In the genomic region with DNA sequence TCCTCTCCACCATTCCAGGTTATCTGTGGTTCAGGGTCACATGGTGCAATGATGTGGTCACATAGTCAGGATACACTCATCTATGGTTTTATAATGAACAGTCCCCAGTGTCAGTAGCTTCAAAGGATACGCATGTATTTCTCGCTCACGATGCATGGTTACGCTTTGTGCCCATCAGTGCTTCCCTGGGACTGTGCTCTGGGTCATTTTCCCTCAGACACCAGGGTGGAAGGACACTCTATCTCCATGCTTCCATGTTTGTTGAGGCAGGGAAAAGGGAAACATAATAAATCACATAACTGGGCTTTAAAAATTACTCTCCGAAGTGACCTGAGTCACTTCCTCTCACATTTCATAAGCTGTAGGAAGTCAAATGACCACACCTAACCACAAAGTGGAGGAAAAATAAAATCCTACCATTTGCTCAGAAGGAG, we compare ENCODE assay signal across 21 cellular contexts.
A peak's percentile ranks its signal among the peaks of the same experiment; 100 is the strongest.
DNase-seq lines count a peak whose midpoint lies in the region; FAIRE-seq and TF ChIP-seq lines count a peak whose summit lies in the region.
"Had no signal": no experiment of that assay in that cellular context is flagged by ENCODE, and none has a peak within 500 bp of the region (broad histone marks: within the 10 kb centered on the region; RNA-seq: fewer than 3 reads in every experiment).

No MANE protein-coding gene starts in this region.

- POLR2A ChIA-PET in PC-9 (lab: Charles Lee; ENCODE audit: unreplicated experiment) = no interaction called here

- H2AFZ ChIP-seq in GM23248 (no peak overlapping the region), PC-9 (peak overlapping the region; percentile 45; the same call in 1 of the 2 replicates), osteoblast (ENCODE audit: low read length) (peak overlapping the region; percentile 4)

- H3K4me1 ChIP-seq in GM23248 (ENCODE audit: insufficient read depth) (peaks cover 6% of the 10 kb centered on the region; the same call in 1 of the 2 replicates), PC-9 (replicated peaks; ENCODE audit: insufficient read depth) (no peaks in the 10 kb centered on the region; the same call in 1 of the 2 replicates), osteoblast (ENCODE audit: insufficient read depth, low read length) (peaks cover 6% of the 10 kb centered on the region)
- H3K4me1 ChIP-seq: left ventricle myocardium inferior, right atrium auricular region, vagina had no signal

- no peaks in the 10 kb centered on the region for H3F3A ChIP-seq in GM23248 (ENCODE audit: insufficient read depth)
- H3F3A ChIP-seq in PC-9 (ENCODE audit: insufficient read depth, low read depth) = no peaks in the 10 kb centered on the region

- H3K27me3 ChIP-seq in GM23248 (replicated peaks; ENCODE audit: insufficient read depth) (no peaks in the 10 kb centered on the region), PC-9 (ENCODE audit: insufficient read depth, low read depth) (no peaks in the 10 kb centered on the region), osteoblast (ENCODE audit: insufficient read depth, low read length) (no peaks in the 10 kb centered on the region)
- H3K27me3 ChIP-seq: heart left ventricle, right atrium auricular region, vagina had no signal

- in situ Hi-C loops in GM23248 (cut with MboI) = no loop called here

- no peak for FAIRE-seq in D721Med (lab: Jason Lieb, UNC)
- FAIRE-seq: G401.6 had no signal

- no peak overlapping the region for H3K27ac ChIP-seq in GM23248
- H3K27ac ChIP-seq in PC-9 = no peak overlapping the region; the same call in 1 of the 2 replicates
- H3K27ac ChIP-seq in osteoblast (ENCODE audit: low read depth, low read length) = no peak overlapping the region
- H3K27ac ChIP-seq: heart left ventricle, left ventricle myocardium inferior, right atrium auricular region, vagina had no signal

- H3K9me2 ChIP-seq in GM23248 (ENCODE audit: insufficient read depth) (no peaks in the 10 kb centered on the region), PC-9 (ENCODE audit: insufficient read depth) (no peaks in the 10 kb centered on the region; the same call in 1 of the 2 replicates)

- H3K79me2 ChIP-seq in GM23248 (ENCODE audit: insufficient read depth) = no peaks in the 10 kb centered on the region
- no peaks in the 10 kb centered on the region for H3K79me2 ChIP-seq in PC-9 (ENCODE audit: low read depth)
- no peaks in the 10 kb centered on the region for H3K79me2 ChIP-seq in osteoblast (ENCODE audit: insufficient read depth, low read length)

- BruUV-seq in PC-9 (replicated peaks; lab: Mats Ljungman, UMichigan) = no TSS peak

- H3K4me2 ChIP-seq in GM23248 (ENCODE audit: unreplicated experiment) = no peak overlapping the region
- H3K4me2 ChIP-seq in PC-9 = no peak overlapping the region
- peak overlapping the region; percentile 16 for H3K4me2 ChIP-seq in osteoblast (ENCODE audit: insufficient read depth, low read length)

- H3K36me3 ChIP-seq in GM23248 (ENCODE audit: low read depth) (no peaks in the 10 kb centered on the region), PC-9 (ENCODE audit: low read depth) (no peaks in the 10 kb centered on the region), osteoblast (ENCODE audit: insufficient read depth, low read length) (no peaks in the 10 kb centered on the region)
- H3K36me3 ChIP-seq: HAP-1, heart left ventricle, left ventricle myocardium inferior, right atrium auricular region, vagina had no signal

- TF ChIP-seq CTCF in PC-9 (conservative IDR thresholded peaks at IDR 0.05) = no peak
- TF ChIP-seq CTCF in osteoblast (IDR thresholded peaks at IDR 0.05; ENCODE audit: extremely low read depth, low read depth, low read length) = no peak
- no peak for TF ChIP-seq CTCF in GM10266 (IDR thresholded peaks at IDR 0.05; ENCODE audit: control insufficient read depth, insufficient read depth, low read depth, missing control alignments)
- no peak for TF ChIP-seq CTCF in D721Med (IDR thresholded peaks at IDR 0.05; ENCODE audit: insufficient read depth, missing control alignments)

- no peaks in the 10 kb centered on the region for H3K9me3 ChIP-seq in GM23248 (ENCODE audit: low read depth)
- peaks cover 6% of the 10 kb centered on the region; the same call in 1 of the 2 replicates for H3K9me3 ChIP-seq in PC-9 (ENCODE audit: insufficient read depth, low read depth)
- H3K9me3 ChIP-seq in osteoblast (ENCODE audit: low read depth, low read length) = no peaks in the 10 kb centered on the region
- H3K9me3 ChIP-seq: HAP-1, vagina had no signal

- H3K9ac ChIP-seq in GM23248 = no peak overlapping the region

- no peak overlapping the region for H3K4me3 ChIP-seq in GM23248
- H3K4me3 ChIP-seq in PC-9 = no peak overlapping the region
- no peak overlapping the region for H3K4me3 ChIP-seq in osteoblast (ENCODE audit: insufficient read depth, low read length)
- H3K4me3 ChIP-seq: HAP-1, heart left ventricle, left ventricle myocardium inferior, right atrium auricular region, vagina had no signal

- DNase-seq in GM23248 (peak; percentile 16), PC-9 (no peak), dermis microvascular lymphatic vessel endothelial cell (ENCODE audit: low read depth in 2 of 2) (peak; percentile 4 to 76), osteoblast (ENCODE audit: insufficient read length, low spot score, missing footprints) (no peak), GM03348 (ENCODE audit: low spot score) (no peak), activated gamma-delta T cell (lab: John Stamatoyannopoulos, UW) (no peak), GM10266 (ENCODE audit: extremely low spot score) (no peak), D721Med (ENCODE audit: insufficient read length, low spot score) (no peak)
- DNase-seq: activated CD4-positive, alpha-beta T cell treated with anti-CD3 and anti-CD28 coated beads for 4 hours; anterior cingulate cortex; effector memory CD4-positive, alpha-beta T cell; heart left ventricle; left ventricle myocardium inferior; naive thymus-derived CD4-positive, alpha-beta T cell; NCI-H1105; NCI-H446; T-helper 1 cell had no signal

- H4K20me1 ChIP-seq in GM23248 (ENCODE audit: insufficient read depth) (no peaks in the 10 kb centered on the region), PC-9 (ENCODE audit: insufficient read depth) (no peaks in the 10 kb centered on the region), osteoblast (ENCODE audit: insufficient read depth, low read length) (no peaks in the 10 kb centered on the region)

- intact Hi-C loops in PC-9 (cut with micrococcal nuclease; ENCODE audit: unreplicated experiment) = no loop called here

- WGBS in GM23248 (ENCODE audit: low coverage in 1 of 2, low lambda C conversion rate in 2 of 2, missing lambda C conversion rate in 2 of 2), 2 experiments = 71 to 72% methylated on average over 5 of the region's 5 CpGs

- CTCF ChIA-PET in PC-9 (lab: Charles Lee) = no interaction called here

Comparison
In these comparisons a context has a peak if more than half of its experiments do, and no peak if none do; other contexts are left out.
1. DNase-seq: peak in GM23248 (single experiment) and dermis microvascular lymphatic vessel endothelial cell (2 of 2); none in PC-9 (0 of 2), osteoblast (single experiment), GM03348 (single experiment), activated gamma-delta T cell (single experiment), GM10266 (single experiment) and D721Med (single experiment).